Comparison of ENCODE assay signal across 8 cellular contexts in the genomic region with DNA sequence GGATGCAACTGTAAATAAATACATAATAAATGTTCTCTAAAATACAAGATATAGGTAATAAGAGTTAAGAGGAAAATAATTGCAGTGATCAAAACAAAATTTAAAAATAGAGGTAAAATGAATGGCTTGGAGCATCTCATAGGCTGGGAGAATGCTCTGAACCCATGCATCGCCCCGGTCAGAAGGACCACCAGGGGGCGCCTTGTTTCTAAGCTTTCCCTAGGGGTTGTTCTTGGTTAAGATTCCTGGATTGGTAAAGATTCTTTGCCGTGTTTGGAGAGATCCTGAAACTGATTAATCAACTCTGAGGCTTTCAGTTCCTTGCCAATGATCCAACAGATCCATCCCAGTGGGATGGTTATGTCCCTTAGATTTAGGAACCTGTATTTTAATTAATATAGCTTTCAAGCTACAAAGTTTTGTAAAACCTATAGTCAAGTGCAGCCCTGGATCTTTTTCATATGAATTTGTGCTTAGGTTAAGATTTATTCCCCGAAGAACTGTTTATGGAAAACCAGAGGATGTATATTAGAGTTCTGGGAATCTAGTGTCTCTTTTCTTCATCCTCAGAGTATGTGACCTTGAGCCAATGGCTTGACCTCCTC. TPM values are rescaled to one million over a fixed set of nuclear protein-coding genes. Genes with fewer than 3 reads are reported as not detected.
DNase-seq lines count a peak whose midpoint lies in the region; ATAC-seq and TF ChIP-seq lines count a peak whose summit lies in the region.

No MANE protein-coding gene starts in this region.

- no peak overlapping the region for H3K4me3 ChIP-seq in KMS-11 (IDR thresholded peaks at IDR 0.05; ENCODE audit: insufficient read depth, low read depth, low read length)
- H3K4me3 ChIP-seq in Panc1 (ENCODE audit: low read depth in 2 of 2, low read length in 2 of 2): no peak overlapping the region
- H3K4me3 ChIP-seq in fibroblast of mammary gland (ENCODE audit: control insufficient read depth, low read depth, low read length): no peak overlapping the region

- intact Hi-C loops in Panc1 (cut with micrococcal nuclease; ENCODE audit: unreplicated experiment): loop anchor here (2.0 to 5.0 kb wide), 3 partner anchors 135 to 367 kb away; no protein-coding TSS in a partner anchor

- H3K27ac Mint-ChIP-seq in activated T-cell treated with anti-CD3 and anti-CD28 coated beads, Interleukin-2, amount 50 U/mL, for 72 hours: no peak overlapping the region
- H3K27ac Mint-ChIP-seq in neural crest cell (ENCODE audit: unreplicated experiment): no peak overlapping the region
- no peak overlapping the region for H3K27ac Mint-ChIP-seq in stimulated activated naive CD8-positive, alpha-beta T cell treated with anti-CD3 and anti-CD28 coated beads, Interleukin-15, amount 100 ng/mL, for 72 hours

- H3K79me2 ChIP-seq in KMS-11 (ENCODE audit: insufficient read depth, low read depth): no peaks in the 10 kb centered on the region

- H3K27me3 ChIP-seq in KMS-11 (ENCODE audit: insufficient read depth, low read depth) (no peaks in the 10 kb centered on the region), Panc1 (ENCODE audit: control insufficient read depth, insufficient read depth, low read length) (peaks cover 11% of the 10 kb centered on the region)

- no peaks in the 10 kb centered on the region for H3K9me3 Mint-ChIP-seq in activated T-cell treated with anti-CD3 and anti-CD28 coated beads, Interleukin-2, amount 50 U/mL, for 72 hours
- no peaks in the 10 kb centered on the region for H3K9me3 Mint-ChIP-seq in neural crest cell
- no peaks in the 10 kb centered on the region for H3K9me3 Mint-ChIP-seq in stimulated activated naive CD8-positive, alpha-beta T cell treated with anti-CD3 and anti-CD28 coated beads, Interleukin-15, amount 100 ng/mL, for 72 hours

- H3K4me2 ChIP-seq in KMS-11: no peak overlapping the region

- in situ Hi-C loops in Panc1 (cut with HindIII; ENCODE audit: low pct_unique_long_range_greater_than_20kb, low sequenced_read_pairs): no loop called here

- DNase-seq in DMS 273 treated with DMSO at 0.1 percent for 48 hours (lab: John Stamatoyannopoulos, UW) (peak; percentile 10), Panc1 (ENCODE audit: low read depth, low spot score) (peak; percentile 38), fibroblast of mammary gland (ENCODE audit: low read depth) (peak; percentile 65), neural crest cell (ENCODE audit: low read depth, low spot score) (peak; percentile 74)
- DNase-seq in activated T-cell treated with anti-CD3 and anti-CD28 coated beads, Interleukin-2, amount 50 U/mL, for 72 hours: peak; percentile 81 to 85
- peak; percentile 70 to 72 for DNase-seq in stimulated activated naive CD8-positive, alpha-beta T cell treated with anti-CD3 and anti-CD28 coated beads, Interleukin-15, amount 100 ng/mL, for 72 hours

- BruUV-seq in Panc1 (replicated peaks; lab: Mats Ljungman, UMichigan): no TSS peak

- POLR2A ChIA-PET in Panc1 (lab: Charles Lee): interaction anchor here (0.6 kb wide), 1 partner anchor 159 kb away, joined by 8 read pairs; no protein-coding TSS in a partner anchor

- no peaks in the 10 kb centered on the region for H3K36me3 ChIP-seq in KMS-11 (ENCODE audit: insufficient read depth)
- no peaks in the 10 kb centered on the region for H3K36me3 ChIP-seq in Panc1 (ENCODE audit: control insufficient read depth, insufficient read depth, low read length)

- H3K4me1 ChIP-seq in KMS-11 (ENCODE audit: low read depth, poor library complexity, severe bottlenecking): no peaks in the 10 kb centered on the region
- H3K4me1 ChIP-seq in Panc1 (ENCODE audit: control insufficient read depth, insufficient read depth, low read length): no peaks in the 10 kb centered on the region

- H3K27ac ChIP-seq in KMS-11 (no peak overlapping the region), Panc1 (ENCODE audit: low read length) (no peak overlapping the region)

- no peaks in the 10 kb centered on the region for H3K4me1 Mint-ChIP-seq in activated T-cell treated with anti-CD3 and anti-CD28 coated beads, Interleukin-2, amount 50 U/mL, for 72 hours (ENCODE audit: low read depth)
- H3K4me1 Mint-ChIP-seq in neural crest cell: peaks cover 4% of the 10 kb centered on the region
- H3K4me1 Mint-ChIP-seq in stimulated activated naive CD8-positive, alpha-beta T cell treated with anti-CD3 and anti-CD28 coated beads, Interleukin-15, amount 100 ng/mL, for 72 hours: peaks cover 6% of the 10 kb centered on the region

- TF ChIP-seq CTCF in KMS-11 (conservative IDR thresholded peaks at IDR 0.05; ENCODE audit: low read depth, low read length) (peak; percentile 96), Panc1 (IDR thresholded peaks at IDR 0.05) (peak; percentile 92), fibroblast of mammary gland (conservative IDR thresholded peaks at IDR 0.05; ENCODE audit: control insufficient read depth, insufficient read depth, low read depth, low read length) (peak; percentile 93), neural crest cell (conservative IDR thresholded peaks at IDR 0.05) (peak; percentile 96)

- H2AFZ ChIP-seq in KMS-11 (ENCODE audit: low read depth): no peak overlapping the region

- CTCF ChIA-PET in Panc1 (lab: Charles Lee): interaction anchor here (0.6 to 2.0 kb wide), 6 partner anchors 8 to 408 kb away, joined by 3 to 9 read pairs (median 4); no protein-coding TSS in a partner anchor

- no peak overlapping the region for H3K4me3 Mint-ChIP-seq in activated T-cell treated with anti-CD3 and anti-CD28 coated beads, Interleukin-2, amount 50 U/mL, for 72 hours
- H3K4me3 Mint-ChIP-seq in neural crest cell: no peak overlapping the region
- H3K4me3 Mint-ChIP-seq in stimulated activated naive CD8-positive, alpha-beta T cell treated with anti-CD3 and anti-CD28 coated beads, Interleukin-15, amount 100 ng/mL, for 72 hours: no peak overlapping the region

- H3K9ac ChIP-seq in KMS-11: no peak overlapping the region

- peaks cover 16% of the 10 kb centered on the region for H3K27me3 Mint-ChIP-seq in activated T-cell treated with anti-CD3 and anti-CD28 coated beads, Interleukin-2, amount 50 U/mL, for 72 hours (ENCODE audit: low read depth)
- no peaks in the 10 kb centered on the region for H3K27me3 Mint-ChIP-seq in neural crest cell (ENCODE audit: low read depth)
- peaks cover 12% of the 10 kb centered on the region for H3K27me3 Mint-ChIP-seq in stimulated activated naive CD8-positive, alpha-beta T cell treated with anti-CD3 and anti-CD28 coated beads, Interleukin-15, amount 100 ng/mL, for 72 hours

- peak; percentile 94 for ATAC-seq in Panc1
- peak; percentile 75 to 78 for ATAC-seq in activated T-cell treated with anti-CD3 and anti-CD28 coated beads, Interleukin-2, amount 50 U/mL, for 72 hours (replicated peaks in 1 of 2)
- ATAC-seq in stimulated activated naive CD8-positive, alpha-beta T cell treated with anti-CD3 and anti-CD28 coated beads, Interleukin-15, amount 100 ng/mL, for 72 hours: peak; percentile 77
- no peak for ATAC-seq in GM21381 (IDR thresholded peaks at IDR 0.05; ENCODE audit: unreplicated experiment)

- H4K20me1 ChIP-seq in KMS-11 (ENCODE audit: insufficient read depth): no peaks in the 10 kb centered on the region

- no peaks in the 10 kb centered on the region for H3K36me3 Mint-ChIP-seq in activated T-cell treated with anti-CD3 and anti-CD28 coated beads, Interleukin-2, amount 50 U/mL, for 72 hours (ENCODE audit: insufficient read depth in 2 of 2)
- H3K36me3 Mint-ChIP-seq in neural crest cell (ENCODE audit: low read depth): no peaks in the 10 kb centered on the region

- no peaks in the 10 kb centered on the region for H3K9me3 ChIP-seq in Panc1 (ENCODE audit: control insufficient read depth, insufficient read depth, low read depth, low read length)

RNA-seq across cellular contexts. Expression of gene PRELID3B, which starts 45.3 kb away (rescaled TPM):
- total RNA-seq in Panc1 (2021; ENCODE audit: unreplicated experiment) (131 TPM), neural crest cell (45.3 and 53.6 TPM in 2 replicates)
- 108 TPM for polyA plus RNA-seq in Panc1 (2012; ENCODE audit: insufficient read length)
- total RNA-seq in activated T-cell treated with anti-CD3 and anti-CD28 coated beads, Interleukin-2, amount 50 U/mL, for 72 hours: 100 to 1,000 TPM; 168 to 181 TPM

RNA-seq across cellular contexts. Expression of gene ATP5F1E, which starts 55.8 kb away (rescaled TPM):
- 90.6 TPM for total RNA-seq in Panc1 (2021; ENCODE audit: unreplicated experiment)
- 203 TPM for polyA plus RNA-seq in Panc1 (2012; ENCODE audit: insufficient read length)
- 10 to 100 TPM; 55.7 to 56.4 TPM for total RNA-seq in activated T-cell treated with anti-CD3 and anti-CD28 coated beads, Interleukin-2, amount 50 U/mL, for 72 hours
- total RNA-seq in neural crest cell: 66.0 and 74.9 TPM in 2 replicates

Comparison
In these comparisons a context has a peak if more than half of its experiments do, and no peak if none do; other contexts are left out.
1. DNase-seq: peak in every context shown above with its lines; median percentile 83 in activated T-cell treated with anti-CD3 and anti-CD28 coated beads, Interleukin-2, amount 50 U/mL, for 72 hours; 74 in neural crest cell; 71 in stimulated activated naive CD8-positive, alpha-beta T cell treated with anti-CD3 and anti-CD28 coated beads, Interleukin-15, amount 100 ng/mL, for 72 hours; 65 in fibroblast of mammary gland; 38 in Panc1; 10 in DMS 273 treated with DMSO at 0.1 percent for 48 hours.